In genomic region chr17:83110755-83111154, GRCh38 we compare ENCODE assay signal across 15 cellular contexts. TPM values are rescaled to one million over a fixed set of nuclear protein-coding genes. Genes with fewer than 3 reads are reported as not detected.
DNase-seq lines count a peak whose midpoint lies in the region; ATAC-seq and TF ChIP-seq lines count a peak whose summit lies in the region.
"Had no signal": no experiment of that assay in that cellular context is flagged by ENCODE, and none has a peak within 500 bp of the region (broad histone marks: within the 10 kb centered on the region; RNA-seq: fewer than 3 reads in every experiment).

No MANE protein-coding gene starts in this region.

- H3K27ac ChIP-seq in AG04450 (ENCODE audit: low read depth, low read length) = peak overlapping the region; percentile 70
- peak overlapping the region; percentile 99 for H3K27ac ChIP-seq in RWPE1
- H3K27ac ChIP-seq: prostate gland had no signal

- H3K27me3 Mint-ChIP-seq in progenitor cell of endocrine pancreas = peaks cover 15% of the 10 kb centered on the region

- ATAC-seq in activated CD4-positive, CD25-positive, alpha-beta regulatory T cell treated with anti-CD3 and anti-CD28 coated beads, Interleukin-2, amount 50 U/mL, for 24 hours = no peak
- no peak for ATAC-seq in GM18909 (IDR thresholded peaks at IDR 0.05; ENCODE audit: poor library complexity, unreplicated experiment)
- ATAC-seq in GM18498 (IDR thresholded peaks at IDR 0.05; ENCODE audit: unreplicated experiment) = no peak
- ATAC-seq: activated CD8-positive, alpha-beta T cell treated with anti-CD3 and anti-CD28 coated beads, Interleukin-2, amount 10 ng/mL, durations not matched to agents 7 days and 5 days had no signal

- peak overlapping the region; percentile 14 for H3K4me3 Mint-ChIP-seq in progenitor cell of endocrine pancreas (ENCODE audit: low read depth)
- H3K4me3 Mint-ChIP-seq: activated CD8-positive, alpha-beta T cell treated with anti-CD3 and anti-CD28 coated beads, Interleukin-2, amount 10 ng/mL, durations not matched to agents 7 days and 5 days had no signal

- peaks cover 5% of the 10 kb centered on the region for H3K9me3 Mint-ChIP-seq in progenitor cell of endocrine pancreas (ENCODE audit: low read depth)

- CTCF ChIA-PET in AG04450 (lab: Charles Lee) (no interaction called here), RWPE1 (lab: Yijun Ruan, JAX) (no interaction called here)

- DNase-seq in AG04450 (ENCODE audit: low read depth, low spot score) = no peak
- DNase-seq in RWPE1 (ENCODE audit: low spot score) = no peak
- peak; percentile 64 for DNase-seq in fibroblast of the aortic adventitia (ENCODE audit: low read depth)
- no peak for DNase-seq in progenitor cell of endocrine pancreas (ENCODE audit: low spot score, unreplicated experiment)
- DNase-seq in NCI-H2227 treated with DMSO at 0.1 percent for 48 hours (lab: John Stamatoyannopoulos, UW) = no peak
- DNase-seq: activated CD8-positive, alpha-beta T cell treated with anti-CD3 and anti-CD28 coated beads, Interleukin-2, amount 10 ng/mL, durations not matched to agents 7 days and 5 days; activated naive CD4-positive, alpha-beta T cell treated with anti-CD3 and anti-CD28 coated beads, Interleukin-2, amount 50 U/mL, for 16 hours; Kasumi-1; mesendoderm; NCI-H2107; T-helper 9 cell had no signal

- H3K4me3 ChIP-seq in AG04450 (ENCODE audit: low read depth, low read length) = peak overlapping the region; percentile 17; the same call in 1 of the 2 replicates
- peak overlapping the region; percentile 33 for H3K4me3 ChIP-seq in fibroblast of the aortic adventitia (ENCODE audit: low read depth, low read length)

- peaks cover 12% of the 10 kb centered on the region for H3K4me1 Mint-ChIP-seq in progenitor cell of endocrine pancreas (ENCODE audit: low read depth)

- H3K9me3 ChIP-seq in AG04450 (ENCODE audit: control insufficient read depth, insufficient read depth, low read length) = peaks cover 21% of the 10 kb centered on the region
- H3K9me3 ChIP-seq: prostate gland had no signal

- peak overlapping the region; percentile 82 for H3K27ac Mint-ChIP-seq in progenitor cell of endocrine pancreas
- H3K27ac Mint-ChIP-seq: activated CD8-positive, alpha-beta T cell treated with anti-CD3 and anti-CD28 coated beads, Interleukin-2, amount 10 ng/mL, durations not matched to agents 7 days and 5 days had no signal

- TF ChIP-seq CTCF in AG04450 (IDR thresholded peaks at IDR 0.05; ENCODE audit: low read depth, low read length) (no peak), RWPE1 (conservative IDR thresholded peaks at IDR 0.05; ENCODE audit: low read depth) (no peak), fibroblast of the aortic adventitia (IDR thresholded peaks at IDR 0.05; ENCODE audit: insufficient read depth, low read length) (no peak), progenitor cell of endocrine pancreas (IDR thresholded peaks at IDR 0.05; ENCODE audit: unreplicated experiment) (no peak)

- POLR2A ChIA-PET in AG04450 (lab: Yijun Ruan, JAX) (interaction anchor here (1.8 kb wide), 1 partner anchor 27 kb away, joined by 10 read pairs; no protein-coding TSS in a partner anchor), RWPE1 (lab: Yijun Ruan, JAX; ENCODE audit: low non-redundant PET) (no interaction called here)

- H3K27me3 ChIP-seq in AG04450 (ENCODE audit: control insufficient read depth, insufficient read depth, low read length) = no peaks in the 10 kb centered on the region

- H3K36me3 Mint-ChIP-seq in progenitor cell of endocrine pancreas (ENCODE audit: insufficient read depth) = peaks cover 1% of the 10 kb centered on the region

RNA-seq across cellular contexts. Expression of gene METRNL, which starts 31.3 kb away (rescaled TPM):
- polyA plus RNA-seq in AG04450 (2011; rRNA removed) = 10.9 and 17.2 TPM in 2 replicates
- polyA minus RNA-seq in AG04450 (2011; rRNA and poly(A)+ RNA removed) = 5.9 and 6.7 TPM in 2 replicates
- total RNA-seq in fibroblast of the aortic adventitia (ENCODE audit: low replicate concordance) = 77.4 and 105 TPM in 2 replicates
- 54.6 and 56.2 TPM in 2 replicates for total RNA-seq in progenitor cell of endocrine pancreas
